Comparison of ENCODE assay signal across 9 cellular contexts in the genomic region with DNA sequence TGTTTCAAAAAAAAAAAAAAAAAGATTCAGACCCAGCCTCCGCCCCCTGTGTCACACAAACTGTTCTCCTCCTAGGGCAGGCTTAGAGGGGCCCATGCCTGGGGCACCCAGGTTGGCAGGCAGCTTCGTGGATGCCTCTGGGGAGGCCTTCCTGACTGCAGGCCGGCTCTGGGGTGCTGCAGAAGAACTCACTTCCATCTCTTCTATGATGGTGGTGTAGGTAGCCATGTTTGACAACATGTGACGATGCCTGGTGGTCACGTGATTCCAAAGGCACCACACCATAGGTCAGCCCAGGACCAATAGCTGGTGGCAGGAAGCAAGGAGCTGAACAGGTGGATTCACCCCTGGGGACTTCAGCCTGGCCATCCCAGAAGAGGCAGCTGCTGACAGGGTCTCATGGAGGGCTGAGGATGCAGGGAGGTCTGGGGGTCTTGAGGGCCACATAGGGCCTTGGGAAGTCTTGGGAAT. TPM values are rescaled to one million over a fixed set of nuclear protein-coding genes. Genes with fewer than 3 reads are reported as not detected.
A peak's percentile ranks its signal among the peaks of the same experiment; 100 is the strongest.
DNase-seq lines count a peak whose midpoint lies in the region; ATAC-seq, FAIRE-seq and TF ChIP-seq lines count a peak whose summit lies in the region.
"Had no signal": no experiment of that assay in that cellular context is flagged by ENCODE, and none has a peak within 500 bp of the region (broad histone marks: within the 10 kb centered on the region; RNA-seq: fewer than 3 reads in every experiment).

No MANE protein-coding gene starts in this region.

- TF ChIP-seq CTCF in HEK293 (tag by site-specific recombination; IDR thresholded peaks at IDR 0.05) (no peak), keratinocyte (optimal IDR thresholded peaks at IDR 0.05 in 1 of 3, IDR thresholded peaks at IDR 0.05 in 1 of 3, conservative IDR thresholded peaks at IDR 0.05 in 1 of 3; ENCODE audit: extremely low read depth in 1 of 3, insufficient read depth in 2 of 3, low read length in 3 of 3) (no peak)

- H4K20me1 ChIP-seq in keratinocyte (ENCODE audit: control insufficient read depth, extremely low read depth, insufficient read depth, low read length) = no peaks in the 10 kb centered on the region

- H3K36me3 ChIP-seq in HEK293 (ENCODE audit: control insufficient read depth in 2 of 2, insufficient read depth in 1 of 2, low read length in 2 of 2) = no peaks in the 10 kb centered on the region
- no peaks in the 10 kb centered on the region for H3K36me3 ChIP-seq in SK-N-MC (ENCODE audit: insufficient read depth, low read length)
- H3K36me3 ChIP-seq in keratinocyte (ENCODE audit: control insufficient read depth in 2 of 2, extremely low read depth in 1 of 2, insufficient read depth in 2 of 2, low read length in 2 of 2) = no peaks in the 10 kb centered on the region

- no peaks in the 10 kb centered on the region for H3K79me2 ChIP-seq in keratinocyte (ENCODE audit: control insufficient read depth, insufficient read depth, low read length)

- POLR2A ChIA-PET in HEK293 (lab: Yijun Ruan, JAX) = interaction anchor here (0.5 to 1.1 kb wide), 4 partner anchors 15 to 650 kb away, joined by 3 to 4 read pairs (median 3); no protein-coding TSS in a partner anchor

- no peaks in the 10 kb centered on the region for H3K27me3 ChIP-seq in keratinocyte (ENCODE audit: control insufficient read depth, extremely low read depth, insufficient read depth, low read length)

- H3K4me2 ChIP-seq in keratinocyte (ENCODE audit: control insufficient read depth, extremely low read depth, insufficient read depth, low read depth, low read length) = no peak overlapping the region

- H3K4me3 ChIP-seq in HEK293 (ENCODE audit: low read depth, low read length) (peak overlapping the region; percentile 35), SK-N-MC (peak overlapping the region; percentile 39; the same call in 1 of the 2 replicates), keratinocyte (ENCODE audit: control insufficient read depth in 2 of 3, extremely low read depth in 1 of 3, insufficient read depth in 2 of 3, low read depth in 1 of 3, low read length in 3 of 3) (no peak overlapping the region)

- no peak overlapping the region for H3K27ac ChIP-seq in HEK293 (ENCODE audit: extremely low read depth, low read depth, low read length)
- H3K27ac ChIP-seq in SK-N-MC = no peak overlapping the region
- no peak overlapping the region for H3K27ac ChIP-seq in keratinocyte (ENCODE audit: control insufficient read depth, insufficient read depth, low read length)

- H2AFZ ChIP-seq in keratinocyte (ENCODE audit: control insufficient read depth, low read length) = peak overlapping the region; percentile 58

- H3K9ac ChIP-seq in SK-N-MC (ENCODE audit: insufficient read length) (no peak overlapping the region), keratinocyte (ENCODE audit: control insufficient read depth, extremely low read depth, insufficient read depth, low read length) (no peak overlapping the region)

- DNase-seq in DMS 273 (lab: John Stamatoyannopoulos, UW; ENCODE audit: unreplicated experiment) = peak; percentile 72
- no peak for DNase-seq in DMS 273 treated with DMSO at 0.1 percent for 48 hours (lab: John Stamatoyannopoulos, UW)
- no peak for DNase-seq in SK-N-MC (ENCODE audit: low read depth, low spot score)
- no peak for DNase-seq in keratinocyte (ENCODE audit: low read depth, low spot score)
- DNase-seq: 8988T had no signal

- no peaks in the 10 kb centered on the region for H3K9me3 ChIP-seq in HEK293 (ENCODE audit: control insufficient read depth, insufficient read depth, low read depth, low read length)
- H3K9me3 ChIP-seq in SK-N-MC (ENCODE audit: low read depth, low read length) = no peaks in the 10 kb centered on the region
- no peaks in the 10 kb centered on the region for H3K9me3 ChIP-seq in keratinocyte (ENCODE audit: control insufficient read depth, low read depth, low read length)

- H3K9me1 ChIP-seq in keratinocyte (ENCODE audit: control insufficient read depth, extremely low read depth, insufficient read depth, low read length) = no peaks in the 10 kb centered on the region

- ATAC-seq in HG03469 (IDR thresholded peaks at IDR 0.05; ENCODE audit: unreplicated experiment) = no peak
- ATAC-seq in HG02588 (IDR thresholded peaks at IDR 0.05; ENCODE audit: unreplicated experiment) = no peak
- no peak for ATAC-seq in HG03045 (IDR thresholded peaks at IDR 0.05; ENCODE audit: unreplicated experiment)

- no peaks in the 10 kb centered on the region for H3K4me1 ChIP-seq in HEK293 (ENCODE audit: control insufficient read depth, insufficient read depth, low read length)
- H3K4me1 ChIP-seq in keratinocyte (ENCODE audit: control insufficient read depth, extremely low read depth, insufficient read depth, low read length) = peaks cover 25% of the 10 kb centered on the region

- dilution Hi-C loops in keratinocyte (cut with MboI; ENCODE audit: extremely low pct_ligation_motif_present, low sequenced_read_pairs) = no loop called here

- FAIRE-seq in keratinocyte (lab: Jason Lieb, UNC) = no peak

- CTCF ChIA-PET in HEK293 (lab: Yijun Ruan, JAX) = no interaction called here

TF ChIP-seq in HEK293, 187 proteins besides CTCF, POLR2A, EP300 and RAD21 (continues in another document):
- TF ChIP-seq ZSCAN30 (tag by site-specific recombination; IDR thresholded peaks at IDR 0.05) (no peak), ZXDB (tag by site-specific recombination; IDR thresholded peaks at IDR 0.05) (peak; percentile 56; the same call in 1 of the 2 replicates), ZNF335 (tag by site-specific recombination; conservative IDR thresholded peaks at IDR 0.05) (peak; percentile 78), ZFP69B (tag by site-specific recombination; IDR thresholded peaks at IDR 0.05) (no peak), GLIS2 (tag by site-specific recombination; IDR thresholded peaks at IDR 0.05) (peak; percentile 18; the same call in 1 of the 2 replicates), SP3 (tag by site-specific recombination; IDR thresholded peaks at IDR 0.05) (peak; percentile 50), GLIS1 (tag by site-specific recombination; IDR thresholded peaks at IDR 0.05) (peak; percentile 40; the same call in 1 of the 2 replicates), ZNF660 (tag by site-specific recombination; IDR thresholded peaks at IDR 0.05) (no peak), SCRT2 (tag by site-specific recombination; IDR thresholded peaks at IDR 0.05) (peak; percentile 99), ZNF48 (tag by site-specific recombination; IDR thresholded peaks at IDR 0.05) (no peak)
- TF ChIP-seq, protein P1, sequence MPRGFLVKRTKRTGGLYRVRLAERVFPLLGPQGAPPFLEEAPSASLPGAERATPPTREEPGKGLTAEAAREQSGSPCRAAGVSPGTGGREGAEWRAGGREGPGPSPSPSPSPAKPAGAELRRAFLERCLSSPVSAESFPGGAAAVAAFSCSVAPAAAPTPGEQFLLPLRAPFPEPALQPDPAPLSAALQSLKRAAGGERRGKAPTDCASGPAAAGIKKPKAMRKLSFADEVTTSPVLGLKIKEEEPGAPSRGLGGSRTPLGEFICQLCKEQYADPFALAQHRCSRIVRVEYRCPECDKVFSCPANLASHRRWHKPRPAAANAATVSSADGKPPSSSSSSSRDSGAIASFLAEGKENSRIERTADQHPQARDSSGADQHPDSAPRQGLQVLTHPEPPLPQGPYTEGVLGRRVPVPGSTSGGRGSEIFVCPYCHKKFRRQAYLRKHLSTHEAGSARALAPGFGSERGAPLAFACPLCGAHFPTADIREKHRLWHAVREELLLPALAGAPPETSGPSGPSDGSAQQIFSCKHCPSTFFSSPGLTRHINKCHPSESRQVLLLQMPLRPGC (tag by site-specific recombination; IDR thresholded peaks at IDR 0.05) = no peak

RNA-seq across cellular contexts. Expression of a gene that starts 24.1 kb away (rescaled TPM):
- 16.1 to 23.2 TPM (median 20.6 TPM) in 3 replicates for polyA plus RNA-seq in keratinocyte
- polyA plus RNA-seq in keratinocyte (2011; ENCODE audit: low read depth) = 6.0 TPM
- 8.0 and 10.0 TPM in 2 replicates for polyA plus RNA-seq in keratinocyte (2011; cell fraction: cytosol; rRNA removed)
- 99.8 and 117 TPM in 2 replicates for polyA plus RNA-seq in keratinocyte (2011; cell fraction: nucleus; rRNA removed)
- 24.8 and 29.0 TPM in 2 replicates for polyA plus RNA-seq in keratinocyte (2012; ENCODE audit: low replicate concordance)
- 61.3 to 154 TPM (median 62.8 TPM) in 3 replicates for polyA minus RNA-seq in keratinocyte
- polyA minus RNA-seq in keratinocyte (2011; cell fraction: cytosol; rRNA and poly(A)+ RNA removed) = 39.1 TPM
- polyA minus RNA-seq in keratinocyte (2011; cell fraction: nucleus; rRNA and poly(A)+ RNA removed) = 182 and 191 TPM in 2 replicates

RNA-seq across cellular contexts. Expression of a gene that starts 58.7 kb away (rescaled TPM):
- polyA plus RNA-seq in keratinocyte = 15.4 to 18.4 TPM (median 17.3 TPM) in 3 replicates
- polyA plus RNA-seq in keratinocyte (2011; ENCODE audit: low read depth) = 21.6 TPM
- polyA plus RNA-seq in keratinocyte (2011; cell fraction: cytosol; rRNA removed) = 8.0 and 9.5 TPM in 2 replicates
- 19.9 and 23.1 TPM in 2 replicates for polyA plus RNA-seq in keratinocyte (2011; cell fraction: nucleus; rRNA removed)
- 11.9 and 14.8 TPM in 2 replicates for polyA plus RNA-seq in keratinocyte (2012; ENCODE audit: low replicate concordance)
- polyA minus RNA-seq in keratinocyte = 15.3 to 27.9 TPM (median 25.4 TPM) in 3 replicates
- 19.8 TPM for polyA minus RNA-seq in keratinocyte (2011; cell fraction: cytosol; rRNA and poly(A)+ RNA removed)
- 19.4 and 39.2 TPM in 2 replicates for polyA minus RNA-seq in keratinocyte (2011; cell fraction: nucleus; rRNA and poly(A)+ RNA removed)

Comparison
In these comparisons a context has a peak if more than half of its experiments do, and no peak if none do; other contexts are left out.
1. H3K4me3 ChIP-seq: peak in HEK293 (single experiment) and SK-N-MC (single experiment); none in keratinocyte (0 of 3).